ENCODE assay signal across 18 cellular contexts in genomic region chr9:92183449-92183848, GRCh38.
"Had no signal": no experiment of that assay in that cellular context is flagged by ENCODE, and none has a peak within 500 bp of the region (broad histone marks: within the 10 kb centered on the region; RNA-seq: fewer than 3 reads in every experiment).

No MANE protein-coding gene starts in this region.

- FAIRE-seq: pancreas had no signal

- H3K27ac ChIP-seq: epithelial cell of prostate, esophagus squamous epithelium, gastroesophageal sphincter, pancreas, tibial artery, upper lobe of left lung, vagina had no signal

- H3K4me3 ChIP-seq: esophagus squamous epithelium, gastroesophageal sphincter, pancreas, tibial artery, upper lobe of left lung, vagina had no signal

- H3K27me3 ChIP-seq: pancreas, upper lobe of left lung, vagina had no signal

- H3K36me3 ChIP-seq: esophagus squamous epithelium, gastroesophageal sphincter, pancreas, tibial artery, upper lobe of left lung, vagina had no signal

- DNase-seq: effector memory CD8-positive, alpha-beta T cell; esophagus squamous epithelium; foreskin fibroblast; glutamatergic neuron; islet precursor cell; mammary epithelial cell; natural killer cell; pancreas; right cardiac atrium; stimulated activated CD4-positive, alpha-beta T cell treated with anti-CD3 and anti-CD28 coated beads, Interleukin-4, amount 100 ng/mL, for 1 hour; stimulated activated CD8-positive, alpha-beta memory T cell treated with anti-CD3 and anti-CD28 coated beads, Interleukin-4, amount 100 ng/mL, for 48 hours; tibial artery; upper lobe of left lung had no signal

- H3K4me1 ChIP-seq: esophagus squamous epithelium, gastroesophageal sphincter, pancreas, tibial artery, upper lobe of left lung, vagina had no signal

- H3K9me3 ChIP-seq: esophagus squamous epithelium, pancreas, tibial artery, vagina had no signal

- ATAC-seq: effector memory CD8-positive, alpha-beta T cell; gastroesophageal sphincter; left lobe of liver; natural killer cell; pancreas; right cardiac atrium; stimulated activated effector memory CD8-positive, alpha-beta T cell treated with anti-CD3 and anti-CD28 coated beads, Interleukin-12 subunit alpha, Interleukin-12 subunit beta, amount 100 ng/mL, for 72 hours had no signal
